In genomic region chr22:31753634-31754471, GRCh38 we compare ENCODE assay signal across 8 cellular contexts. TPM values are rescaled to one million over a fixed set of nuclear protein-coding genes. Genes with fewer than 3 reads are reported as not detected.
DNase-seq lines count a peak whose midpoint lies in the region; ATAC-seq and TF ChIP-seq lines count a peak whose summit lies in the region.

Gene DEPDC5 (plus strand): TSS chr22:31754019. CDS start chr22:31754922, 903 bp downstream.

- ATAC-seq in HG02885 (IDR thresholded peaks at IDR 0.05; ENCODE audit: poor library complexity, unreplicated experiment) (peak; percentile 75), left ventricle myocardium superior (peak; percentile 91), psoas muscle (peak; percentile 89 to 91 (median 90))

- no peaks in the 10 kb centered on the region for H3K27me3 ChIP-seq in psoas muscle (ENCODE audit: insufficient read depth in 3 of 3, low read length in 2 of 3)

- 0 to 1% (median 1%) methylated on average over 53 to 64 of the region's 64 CpGs for WGBS in psoas muscle, 3 donors
- 1% methylated on average over 64 of the region's 64 CpGs for WGBS in urinary bladder

- DNase-seq in NCI-H187 treated with DMSO at 0.1 percent for 48 hours (lab: John Stamatoyannopoulos, UW) (peak; percentile 41), T-helper 2 cell (peak; percentile 92 to 97 (median 96)), left ventricle myocardium superior (peak; percentile 98), psoas muscle (peak; percentile 96 to 97)

- no peaks in the 10 kb centered on the region for H3K9me3 ChIP-seq in psoas muscle

- peak within 1 kb of the TSS; percentile 97 for H3K4me3 ChIP-seq in psoas muscle
- peak within 1 kb of the TSS; percentile 52 for H3K4me3 ChIP-seq in urinary bladder (ENCODE audit: low read depth, low read length)

- H3K4me1 ChIP-seq in psoas muscle (peaks cover 29% of the 10 kb centered on the region), urinary bladder (ENCODE audit: insufficient read depth) (no peaks in the 10 kb centered on the region)

- intact Hi-C loops in left ventricle myocardium superior (cut with micrococcal nuclease), result no loop called here
- intact Hi-C loops in psoas muscle (cut with DNase I), result loop anchor here (5.0 to 10.0 kb wide), 2 partner anchors 92 to 661 kb away; partner anchors contain the start of genes PISD (in 2 of the 2) and RTCB (in 1 of the 2)

- peak; percentile 92 for TF ChIP-seq POLR2A in GM15510 (IDR thresholded peaks at IDR 0.05; ENCODE audit: borderline replicate concordance, extremely low read depth, insufficient read length)

- TF ChIP-seq CTCF in psoas muscle (IDR thresholded peaks at IDR 0.05), result no peak

- H3K36me3 ChIP-seq in psoas muscle (ENCODE audit: insufficient read depth in 1 of 2, low read depth in 1 of 2) (peaks cover 0 to 8% of the 10 kb centered on the region in 2 donors), urinary bladder (ENCODE audit: insufficient read depth) (no peaks in the 10 kb centered on the region)

- H3K27ac ChIP-seq in angular gyrus (ENCODE audit: low read depth, low read length), result peak within 1 kb of the TSS; percentile 99
- peak within 1 kb of the TSS; percentile 98 for H3K27ac ChIP-seq in psoas muscle
- peak within 1 kb of the TSS; percentile 66 for H3K27ac ChIP-seq in urinary bladder (ENCODE audit: low read depth)

RNA-seq across cellular contexts. Expression of gene DEPDC5, which starts in this region (rescaled TPM):
- total RNA-seq in left ventricle myocardium superior (16.7 TPM), psoas muscle (10 to 100 TPM in 2 of 4 donors, 1 to 10 TPM in 2; 7.6 to 15.6 (median 9.4) TPM), urinary bladder (33.1 TPM)
- polyA plus RNA-seq in psoas muscle (10 to 100 TPM in 1 of 3 donors, 1 to 10 TPM in 2; 6.3 to 10.7 (median 9.1) TPM), urinary bladder (9.3 TPM)

Comparison
In these comparisons a context has a peak if more than half of its experiments do, and no peak if none do; other contexts are left out.
1. Peak in every context shown above with its lines: DNase-seq, ATAC-seq, H3K4me3 ChIP-seq and H3K27ac ChIP-seq.
2. DNase-seq: peak in every context shown above with its lines; median percentile 98 in left ventricle myocardium superior; 96 in psoas muscle; 96 in T-helper 2 cell; 41 in NCI-H187 treated with DMSO at 0.1 percent for 48 hours.